In the genomic region with DNA sequence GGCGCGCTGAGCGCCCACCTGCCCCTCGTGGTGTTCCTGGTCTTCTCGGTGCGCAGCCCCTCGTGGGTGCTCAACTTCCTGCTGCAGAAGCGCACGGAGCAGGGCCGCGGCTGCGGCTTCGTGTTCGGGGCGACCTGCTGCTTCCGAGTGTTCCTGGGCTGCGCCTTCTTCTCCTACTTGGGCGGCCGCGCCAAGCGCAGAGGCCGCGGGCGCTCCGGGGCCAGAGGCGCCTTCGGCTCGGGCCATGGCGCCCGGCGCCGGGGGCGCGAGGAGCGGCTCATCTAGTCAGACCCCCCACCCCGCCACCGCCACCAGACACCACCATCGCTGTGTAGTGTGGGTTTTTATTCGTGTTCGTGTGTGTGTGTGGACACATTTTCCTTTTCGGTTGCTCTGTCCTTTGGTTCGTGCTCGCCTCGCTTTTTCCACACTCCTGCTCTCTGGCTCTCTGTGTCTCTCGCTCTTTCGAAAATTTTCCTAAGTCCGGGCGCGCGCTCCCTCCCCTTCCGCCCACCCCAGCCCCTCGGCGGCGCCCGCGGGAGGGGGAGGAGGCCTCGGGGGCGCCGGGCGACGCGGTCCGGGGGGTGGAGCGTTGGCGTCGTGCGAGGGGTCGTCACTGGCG, we compare ENCODE assay signal across 1 cellular context.
TF ChIP-seq lines count a peak whose summit lies in the region.

No MANE protein-coding gene starts in this region.

TF ChIP-seq in HepG2, 621 proteins besides CTCF, POLR2A, EP300 and RAD21 (continued from another document and continues in another):
- TF ChIP-seq HIVEP1 (CRISPR knock-in tag; IDR thresholded peaks at IDR 0.05) (no peak), MED13 (CRISPR knock-in tag; IDR thresholded peaks at IDR 0.05) (peak; percentile 9; the same call in 1 of the 2 replicates), FOXO1 (CRISPR knock-in tag; IDR thresholded peaks at IDR 0.05) (no peak), ERF (CRISPR knock-in tag; IDR thresholded peaks at IDR 0.05) (0 out of 2 replicates have a peak, but pooled peaks have one; percentile 63), NFYC (CRISPR knock-in tag; IDR thresholded peaks at IDR 0.05) (peak; percentile 31; the same call in 1 of the 2 replicates), SSRP1 (CRISPR knock-in tag; IDR thresholded peaks at IDR 0.05) (no peak), NFE2L1 (CRISPR knock-in tag; IDR thresholded peaks at IDR 0.05; ENCODE audit: borderline replicate concordance) (no peak), ZNF567 (CRISPR knock-in tag; IDR thresholded peaks at IDR 0.05; ENCODE audit: borderline replicate concordance) (no peak), ZBTB7B (CRISPR knock-in tag; IDR thresholded peaks at IDR 0.05) (peak; percentile 69; the same call in 1 of the 2 replicates), ZNF546 (CRISPR knock-in tag; conservative IDR thresholded peaks at IDR 0.05) (no peak; the same call in 1 of the 2 replicates), MAZ (IDR thresholded peaks at IDR 0.05; ENCODE audit: borderline replicate concordance, low read depth, low read length) (peak; percentile 97), MAZ (CRISPR knock-in tag; IDR thresholded peaks at IDR 0.05; ENCODE audit: low read depth) (peak; percentile 97), TAF1 (CRISPR knock-in tag; IDR thresholded peaks at IDR 0.05) (peak; percentile 43; the same call in 1 of the 2 replicates), ZNF205 (CRISPR knock-in tag; IDR thresholded peaks at IDR 0.05) (peak; percentile 23; the same call in 1 of the 2 replicates), RBFOX2 (IDR thresholded peaks at IDR 0.05; ENCODE audit: low read depth, low read length) (peak; percentile 75), KMT2B (CRISPR knock-in tag; IDR thresholded peaks at IDR 0.05) (0 out of 2 replicates have a peak, but pooled peaks have one; percentile 35), TEAD2 (CRISPR knock-in tag; IDR thresholded peaks at IDR 0.05) (no peak), NFKBIZ (CRISPR knock-in tag; IDR thresholded peaks at IDR 0.05) (no peak), LCORL (IDR thresholded peaks at IDR 0.05) (no peak), LCORL (CRISPR knock-in tag; IDR thresholded peaks at IDR 0.05) (no peak), KLF12 (CRISPR knock-in tag; IDR thresholded peaks at IDR 0.05; ENCODE audit: borderline replicate concordance) (peak; percentile 69), POGZ (CRISPR knock-in tag; IDR thresholded peaks at IDR 0.05) (peak; percentile 35; the same call in 1 of the 2 replicates), CAMTA2 (CRISPR knock-in tag; IDR thresholded peaks at IDR 0.05; ENCODE audit: borderline replicate concordance) (peak; percentile 62; the same call in 1 of the 2 replicates), ZNF792 (CRISPR knock-in tag; IDR thresholded peaks at IDR 0.05) (0 out of 2 replicates have a peak, but pooled peaks have one; percentile 29)
- TF ChIP-seq, protein P1, sequence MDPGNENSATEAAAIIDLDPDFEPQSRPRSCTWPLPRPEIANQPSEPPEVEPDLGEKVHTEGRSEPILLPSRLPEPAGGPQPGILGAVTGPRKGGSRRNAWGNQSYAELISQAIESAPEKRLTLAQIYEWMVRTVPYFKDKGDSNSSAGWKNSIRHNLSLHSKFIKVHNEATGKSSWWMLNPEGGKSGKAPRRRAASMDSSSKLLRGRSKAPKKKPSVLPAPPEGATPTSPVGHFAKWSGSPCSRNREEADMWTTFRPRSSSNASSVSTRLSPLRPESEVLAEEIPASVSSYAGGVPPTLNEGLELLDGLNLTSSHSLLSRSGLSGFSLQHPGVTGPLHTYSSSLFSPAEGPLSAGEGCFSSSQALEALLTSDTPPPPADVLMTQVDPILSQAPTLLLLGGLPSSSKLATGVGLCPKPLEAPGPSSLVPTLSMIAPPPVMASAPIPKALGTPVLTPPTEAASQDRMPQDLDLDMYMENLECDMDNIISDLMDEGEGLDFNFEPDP (CRISPR knock-in tag; conservative IDR thresholded peaks at IDR 0.05): no peak
- TF ChIP-seq, protein P2, sequence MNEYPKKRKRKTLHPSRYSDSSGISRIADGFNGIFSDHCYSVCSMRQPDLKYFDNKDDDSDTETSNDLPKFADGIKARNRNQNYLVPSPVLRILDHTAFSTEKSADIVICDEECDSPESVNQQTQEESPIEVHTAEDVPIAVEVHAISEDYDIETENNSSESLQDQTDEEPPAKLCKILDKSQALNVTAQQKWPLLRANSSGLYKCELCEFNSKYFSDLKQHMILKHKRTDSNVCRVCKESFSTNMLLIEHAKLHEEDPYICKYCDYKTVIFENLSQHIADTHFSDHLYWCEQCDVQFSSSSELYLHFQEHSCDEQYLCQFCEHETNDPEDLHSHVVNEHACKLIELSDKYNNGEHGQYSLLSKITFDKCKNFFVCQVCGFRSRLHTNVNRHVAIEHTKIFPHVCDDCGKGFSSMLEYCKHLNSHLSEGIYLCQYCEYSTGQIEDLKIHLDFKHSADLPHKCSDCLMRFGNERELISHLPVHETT (CRISPR knock-in tag; conservative IDR thresholded peaks at IDR 0.05): peak; percentile 28; the same call in 1 of the 2 replicates
- TF ChIP-seq, protein P3, sequence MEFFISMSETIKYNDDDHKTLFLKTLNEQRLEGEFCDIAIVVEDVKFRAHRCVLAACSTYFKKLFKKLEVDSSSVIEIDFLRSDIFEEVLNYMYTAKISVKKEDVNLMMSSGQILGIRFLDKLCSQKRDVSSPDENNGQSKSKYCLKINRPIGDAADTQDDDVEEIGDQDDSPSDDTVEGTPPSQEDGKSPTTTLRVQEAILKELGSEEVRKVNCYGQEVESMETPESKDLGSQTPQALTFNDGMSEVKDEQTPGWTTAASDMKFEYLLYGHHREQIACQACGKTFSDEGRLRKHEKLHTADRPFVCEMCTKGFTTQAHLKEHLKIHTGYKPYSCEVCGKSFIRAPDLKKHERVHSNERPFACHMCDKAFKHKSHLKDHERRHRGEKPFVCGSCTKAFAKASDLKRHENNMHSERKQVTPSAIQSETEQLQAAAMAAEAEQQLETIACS (CRISPR knock-in tag; IDR thresholded peaks at IDR 0.05): peak; percentile 87
- TF ChIP-seq, protein P4, sequence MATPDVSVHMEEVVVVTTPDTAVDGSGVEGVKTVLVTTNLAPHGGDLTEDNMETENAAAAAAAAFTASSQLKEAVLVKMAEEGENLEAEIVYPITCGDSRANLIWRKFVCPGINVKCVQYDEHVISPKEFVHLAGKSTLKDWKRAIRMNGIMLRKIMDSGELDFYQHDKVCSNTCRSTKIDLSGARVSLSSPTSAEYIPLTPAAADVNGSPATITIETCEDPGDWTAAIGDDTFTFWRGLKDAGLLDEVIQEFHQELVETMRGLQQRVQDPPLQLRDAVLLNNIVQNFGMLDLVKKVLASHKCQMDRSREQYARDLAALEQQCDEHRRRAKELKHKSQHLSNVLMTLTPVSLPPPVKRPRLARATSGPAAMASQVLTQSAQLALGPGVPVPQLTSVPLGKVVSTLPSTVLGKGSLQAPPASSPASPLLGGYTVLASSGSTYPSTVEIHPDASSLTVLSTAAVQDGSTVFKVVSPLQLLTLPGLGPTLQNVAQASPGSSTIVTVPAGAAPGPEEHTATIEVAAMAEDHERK (CRISPR knock-in tag; IDR thresholded peaks at IDR 0.05; ENCODE audit: low read depth): peak; percentile 60; the same call in 1 of the 2 replicates
- TF ChIP-seq, protein P5, sequence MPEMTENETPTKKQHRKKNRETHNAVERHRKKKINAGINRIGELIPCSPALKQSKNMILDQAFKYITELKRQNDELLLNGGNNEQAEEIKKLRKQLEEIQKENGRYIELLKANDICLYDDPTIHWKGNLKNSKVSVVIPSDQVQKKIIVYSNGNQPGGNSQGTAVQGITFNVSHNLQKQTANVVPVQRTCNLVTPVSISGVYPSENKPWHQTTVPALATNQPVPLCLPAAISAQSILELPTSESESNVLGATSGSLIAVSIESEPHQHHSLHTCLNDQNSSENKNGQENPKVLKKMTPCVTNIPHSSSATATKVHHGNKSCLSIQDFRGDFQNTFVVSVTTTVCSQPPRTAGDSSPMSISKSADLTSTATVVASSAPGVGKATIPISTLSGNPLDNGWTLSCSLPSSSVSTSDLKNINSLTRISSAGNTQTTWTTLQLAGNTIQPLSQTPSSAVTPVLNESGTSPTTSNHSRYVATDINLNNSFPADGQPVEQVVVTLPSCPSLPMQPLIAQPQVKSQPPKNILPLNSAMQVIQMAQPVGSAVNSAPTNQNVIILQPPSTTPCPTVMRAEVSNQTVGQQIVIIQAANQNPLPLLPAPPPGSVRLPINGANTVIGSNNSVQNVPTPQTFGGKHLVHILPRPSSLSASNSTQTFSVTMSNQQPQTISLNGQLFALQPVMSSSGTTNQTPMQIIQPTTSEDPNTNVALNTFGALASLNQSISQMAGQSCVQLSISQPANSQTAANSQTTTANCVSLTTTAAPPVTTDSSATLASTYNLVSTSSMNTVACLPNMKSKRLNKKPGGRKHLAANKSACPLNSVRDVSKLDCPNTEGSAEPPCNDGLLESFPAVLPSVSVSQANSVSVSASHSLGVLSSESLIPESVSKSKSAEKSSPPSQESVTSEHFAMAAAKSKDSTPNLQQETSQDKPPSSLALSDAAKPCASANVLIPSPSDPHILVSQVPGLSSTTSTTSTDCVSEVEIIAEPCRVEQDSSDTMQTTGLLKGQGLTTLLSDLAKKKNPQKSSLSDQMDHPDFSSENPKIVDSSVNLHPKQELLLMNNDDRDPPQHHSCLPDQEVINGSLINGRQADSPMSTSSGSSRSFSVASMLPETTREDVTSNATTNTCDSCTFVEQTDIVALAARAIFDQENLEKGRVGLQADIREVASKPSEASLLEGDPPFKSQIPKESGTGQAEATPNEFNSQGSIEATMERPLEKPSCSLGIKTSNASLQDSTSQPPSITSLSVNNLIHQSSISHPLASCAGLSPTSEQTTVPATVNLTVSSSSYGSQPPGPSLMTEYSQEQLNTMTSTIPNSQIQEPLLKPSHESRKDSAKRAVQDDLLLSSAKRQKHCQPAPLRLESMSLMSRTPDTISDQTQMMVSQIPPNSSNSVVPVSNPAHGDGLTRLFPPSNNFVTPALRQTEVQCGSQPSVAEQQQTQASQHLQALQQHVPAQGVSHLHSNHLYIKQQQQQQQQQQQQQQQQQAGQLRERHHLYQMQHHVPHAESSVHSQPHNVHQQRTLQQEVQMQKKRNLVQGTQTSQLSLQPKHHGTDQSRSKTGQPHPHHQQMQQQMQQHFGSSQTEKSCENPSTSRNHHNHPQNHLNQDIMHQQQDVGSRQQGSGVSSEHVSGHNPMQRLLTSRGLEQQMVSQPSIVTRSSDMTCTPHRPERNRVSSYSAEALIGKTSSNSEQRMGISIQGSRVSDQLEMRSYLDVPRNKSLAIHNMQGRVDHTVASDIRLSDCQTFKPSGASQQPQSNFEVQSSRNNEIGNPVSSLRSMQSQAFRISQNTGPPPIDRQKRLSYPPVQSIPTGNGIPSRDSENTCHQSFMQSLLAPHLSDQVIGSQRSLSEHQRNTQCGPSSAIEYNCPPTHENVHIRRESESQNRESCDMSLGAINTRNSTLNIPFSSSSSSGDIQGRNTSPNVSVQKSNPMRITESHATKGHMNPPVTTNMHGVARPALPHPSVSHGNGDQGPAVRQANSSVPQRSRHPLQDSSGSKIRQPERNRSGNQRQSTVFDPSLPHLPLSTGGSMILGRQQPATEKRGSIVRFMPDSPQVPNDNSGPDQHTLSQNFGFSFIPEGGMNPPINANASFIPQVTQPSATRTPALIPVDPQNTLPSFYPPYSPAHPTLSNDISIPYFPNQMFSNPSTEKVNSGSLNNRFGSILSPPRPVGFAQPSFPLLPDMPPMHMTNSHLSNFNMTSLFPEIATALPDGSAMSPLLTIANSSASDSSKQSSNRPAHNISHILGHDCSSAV (CRISPR knock-in tag; IDR thresholded peaks at IDR 0.05; ENCODE audit: borderline replicate concordance): no peak
- TF ChIP-seq, protein P6, sequence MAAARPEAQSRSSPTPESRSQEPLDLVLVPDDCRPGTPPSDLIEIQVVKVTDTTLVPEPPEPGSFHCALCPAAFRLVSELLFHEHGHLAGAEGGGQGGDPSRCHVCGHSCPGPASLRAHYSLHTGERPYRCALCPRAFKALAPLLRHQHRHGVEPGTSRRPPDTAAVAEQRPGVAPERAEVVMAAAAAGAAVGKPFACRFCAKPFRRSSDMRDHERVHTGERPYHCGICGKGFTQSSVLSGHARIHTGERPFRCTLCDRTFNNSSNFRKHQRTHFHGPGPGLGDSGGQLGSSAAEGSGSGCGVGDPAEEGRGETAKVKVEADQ (CRISPR knock-in tag; IDR thresholded peaks at IDR 0.05; ENCODE audit: borderline replicate concordance): no peak
- TF ChIP-seq, protein P7, sequence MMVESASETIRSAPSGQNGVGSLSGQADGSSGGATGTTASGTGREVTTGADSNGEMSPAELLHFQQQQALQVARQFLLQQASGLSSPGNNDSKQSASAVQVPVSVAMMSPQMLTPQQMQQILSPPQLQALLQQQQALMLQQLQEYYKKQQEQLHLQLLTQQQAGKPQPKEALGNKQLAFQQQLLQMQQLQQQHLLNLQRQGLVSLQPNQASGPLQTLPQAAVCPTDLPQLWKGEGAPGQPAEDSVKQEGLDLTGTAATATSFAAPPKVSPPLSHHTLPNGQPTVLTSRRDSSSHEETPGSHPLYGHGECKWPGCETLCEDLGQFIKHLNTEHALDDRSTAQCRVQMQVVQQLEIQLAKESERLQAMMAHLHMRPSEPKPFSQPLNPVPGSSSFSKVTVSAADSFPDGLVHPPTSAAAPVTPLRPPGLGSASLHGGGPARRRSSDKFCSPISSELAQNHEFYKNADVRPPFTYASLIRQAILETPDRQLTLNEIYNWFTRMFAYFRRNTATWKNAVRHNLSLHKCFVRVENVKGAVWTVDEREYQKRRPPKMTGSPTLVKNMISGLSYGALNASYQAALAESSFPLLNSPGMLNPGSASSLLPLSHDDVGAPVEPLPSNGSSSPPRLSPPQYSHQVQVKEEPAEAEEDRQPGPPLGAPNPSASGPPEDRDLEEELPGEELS (CRISPR knock-in tag; IDR thresholded peaks at IDR 0.05): peak; percentile 23; the same call in 1 of the 2 replicates
- TF ChIP-seq, protein P8, sequence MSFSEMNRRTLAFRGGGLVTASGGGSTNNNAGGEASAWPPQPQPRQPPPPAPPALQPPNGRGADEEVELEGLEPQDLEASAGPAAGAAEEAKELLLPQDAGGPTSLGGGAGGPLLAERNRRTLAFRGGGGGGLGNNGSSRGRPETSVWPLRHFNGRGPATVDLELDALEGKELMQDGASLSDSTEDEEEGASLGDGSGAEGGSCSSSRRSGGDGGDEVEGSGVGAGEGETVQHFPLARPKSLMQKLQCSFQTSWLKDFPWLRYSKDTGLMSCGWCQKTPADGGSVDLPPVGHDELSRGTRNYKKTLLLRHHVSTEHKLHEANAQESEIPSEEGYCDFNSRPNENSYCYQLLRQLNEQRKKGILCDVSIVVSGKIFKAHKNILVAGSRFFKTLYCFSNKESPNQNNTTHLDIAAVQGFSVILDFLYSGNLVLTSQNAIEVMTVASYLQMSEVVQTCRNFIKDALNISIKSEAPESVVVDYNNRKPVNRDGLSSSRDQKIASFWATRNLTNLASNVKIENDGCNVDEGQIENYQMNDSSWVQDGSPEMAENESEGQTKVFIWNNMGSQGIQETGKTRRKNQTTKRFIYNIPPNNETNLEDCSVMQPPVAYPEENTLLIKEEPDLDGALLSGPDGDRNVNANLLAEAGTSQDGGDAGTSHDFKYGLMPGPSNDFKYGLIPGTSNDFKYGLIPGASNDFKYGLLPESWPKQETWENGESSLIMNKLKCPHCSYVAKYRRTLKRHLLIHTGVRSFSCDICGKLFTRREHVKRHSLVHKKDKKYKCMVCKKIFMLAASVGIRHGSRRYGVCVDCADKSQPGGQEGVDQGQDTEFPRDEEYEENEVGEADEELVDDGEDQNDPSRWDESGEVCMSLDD (CRISPR knock-in tag; IDR thresholded peaks at IDR 0.05; ENCODE audit: borderline replicate concordance): peak; percentile 77
